Comparison of ENCODE assay signal across 2 cellular contexts in the genomic region with DNA sequence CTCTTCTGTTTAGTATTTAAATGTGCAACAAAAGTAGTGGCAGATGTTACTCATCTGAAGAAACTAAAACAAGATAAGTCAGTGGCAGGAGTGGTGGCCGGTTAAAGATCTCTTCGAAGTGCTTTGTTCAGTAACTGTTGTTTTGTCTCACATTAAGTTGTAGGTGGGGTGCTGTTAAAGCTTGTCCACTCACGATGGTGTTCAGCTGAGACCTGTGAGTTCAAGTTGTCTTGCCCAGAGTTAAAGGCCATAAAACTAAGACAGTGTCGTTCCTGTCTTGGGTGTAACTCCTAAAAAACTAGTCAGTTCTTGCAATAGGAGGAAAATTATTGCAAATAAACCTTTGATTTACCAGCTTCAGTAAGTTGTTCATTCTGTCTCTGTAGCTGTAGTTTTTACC.
TF ChIP-seq lines count a peak whose summit lies in the region.

No MANE protein-coding gene starts in this region.

TF ChIP-seq in GM12878, 131 proteins besides CTCF, POLR2A, EP300 and RAD21:
- TF ChIP-seq IKZF1 (conservative IDR thresholded peaks at IDR 0.05) (no peak), HDAC6 (IDR thresholded peaks at IDR 0.05; ENCODE audit: unreplicated experiment) (no peak), STAT3 (IDR thresholded peaks at IDR 0.05; ENCODE audit: low read depth, low read length) (no peak), MTA2 (IDR thresholded peaks at IDR 0.05; ENCODE audit: low read depth) (no peak), ATF7 (IDR thresholded peaks at IDR 0.05; ENCODE audit: low read depth) (no peak), PML (IDR thresholded peaks at IDR 0.05; ENCODE audit: low read length) (no peak), RFX5 (IDR thresholded peaks at IDR 0.05; ENCODE audit: low read depth, low read length) (no peak)
- TF ChIP-seq, protein P1, sequence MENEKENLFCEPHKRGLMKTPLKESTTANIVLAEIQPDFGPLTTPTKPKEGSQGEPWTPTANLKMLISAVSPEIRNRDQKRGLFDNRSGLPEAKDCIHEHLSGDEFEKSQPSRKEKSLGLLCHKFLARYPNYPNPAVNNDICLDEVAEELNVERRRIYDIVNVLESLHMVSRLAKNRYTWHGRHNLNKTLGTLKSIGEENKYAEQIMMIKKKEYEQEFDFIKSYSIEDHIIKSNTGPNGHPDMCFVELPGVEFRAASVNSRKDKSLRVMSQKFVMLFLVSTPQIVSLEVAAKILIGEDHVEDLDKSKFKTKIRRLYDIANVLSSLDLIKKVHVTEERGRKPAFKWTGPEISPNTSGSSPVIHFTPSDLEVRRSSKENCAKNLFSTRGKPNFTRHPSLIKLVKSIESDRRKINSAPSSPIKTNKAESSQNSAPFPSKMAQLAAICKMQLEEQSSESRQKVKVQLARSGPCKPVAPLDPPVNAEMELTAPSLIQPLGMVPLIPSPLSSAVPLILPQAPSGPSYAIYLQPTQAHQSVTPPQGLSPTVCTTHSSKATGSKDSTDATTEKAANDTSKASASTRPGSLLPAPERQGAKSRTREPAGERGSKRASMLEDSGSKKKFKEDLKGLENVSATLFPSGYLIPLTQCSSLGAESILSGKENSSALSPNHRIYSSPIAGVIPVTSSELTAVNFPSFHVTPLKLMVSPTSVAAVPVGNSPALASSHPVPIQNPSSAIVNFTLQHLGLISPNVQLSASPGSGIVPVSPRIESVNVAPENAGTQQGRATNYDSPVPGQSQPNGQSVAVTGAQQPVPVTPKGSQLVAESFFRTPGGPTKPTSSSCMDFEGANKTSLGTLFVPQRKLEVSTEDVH (IDR thresholded peaks at IDR 0.05; ENCODE audit: low read depth, partially characterized antibody) = no peak
- TF ChIP-seq, protein P2, sequence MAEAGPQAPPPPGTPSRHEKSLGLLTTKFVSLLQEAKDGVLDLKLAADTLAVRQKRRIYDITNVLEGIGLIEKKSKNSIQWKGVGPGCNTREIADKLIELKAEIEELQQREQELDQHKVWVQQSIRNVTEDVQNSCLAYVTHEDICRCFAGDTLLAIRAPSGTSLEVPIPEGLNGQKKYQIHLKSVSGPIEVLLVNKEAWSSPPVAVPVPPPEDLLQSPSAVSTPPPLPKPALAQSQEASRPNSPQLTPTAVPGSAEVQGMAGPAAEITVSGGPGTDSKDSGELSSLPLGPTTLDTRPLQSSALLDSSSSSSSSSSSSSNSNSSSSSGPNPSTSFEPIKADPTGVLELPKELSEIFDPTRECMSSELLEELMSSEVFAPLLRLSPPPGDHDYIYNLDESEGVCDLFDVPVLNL (IDR thresholded peaks at IDR 0.05; ENCODE audit: low read depth, low read length) = no peak
- TF ChIP-seq, protein P3, sequence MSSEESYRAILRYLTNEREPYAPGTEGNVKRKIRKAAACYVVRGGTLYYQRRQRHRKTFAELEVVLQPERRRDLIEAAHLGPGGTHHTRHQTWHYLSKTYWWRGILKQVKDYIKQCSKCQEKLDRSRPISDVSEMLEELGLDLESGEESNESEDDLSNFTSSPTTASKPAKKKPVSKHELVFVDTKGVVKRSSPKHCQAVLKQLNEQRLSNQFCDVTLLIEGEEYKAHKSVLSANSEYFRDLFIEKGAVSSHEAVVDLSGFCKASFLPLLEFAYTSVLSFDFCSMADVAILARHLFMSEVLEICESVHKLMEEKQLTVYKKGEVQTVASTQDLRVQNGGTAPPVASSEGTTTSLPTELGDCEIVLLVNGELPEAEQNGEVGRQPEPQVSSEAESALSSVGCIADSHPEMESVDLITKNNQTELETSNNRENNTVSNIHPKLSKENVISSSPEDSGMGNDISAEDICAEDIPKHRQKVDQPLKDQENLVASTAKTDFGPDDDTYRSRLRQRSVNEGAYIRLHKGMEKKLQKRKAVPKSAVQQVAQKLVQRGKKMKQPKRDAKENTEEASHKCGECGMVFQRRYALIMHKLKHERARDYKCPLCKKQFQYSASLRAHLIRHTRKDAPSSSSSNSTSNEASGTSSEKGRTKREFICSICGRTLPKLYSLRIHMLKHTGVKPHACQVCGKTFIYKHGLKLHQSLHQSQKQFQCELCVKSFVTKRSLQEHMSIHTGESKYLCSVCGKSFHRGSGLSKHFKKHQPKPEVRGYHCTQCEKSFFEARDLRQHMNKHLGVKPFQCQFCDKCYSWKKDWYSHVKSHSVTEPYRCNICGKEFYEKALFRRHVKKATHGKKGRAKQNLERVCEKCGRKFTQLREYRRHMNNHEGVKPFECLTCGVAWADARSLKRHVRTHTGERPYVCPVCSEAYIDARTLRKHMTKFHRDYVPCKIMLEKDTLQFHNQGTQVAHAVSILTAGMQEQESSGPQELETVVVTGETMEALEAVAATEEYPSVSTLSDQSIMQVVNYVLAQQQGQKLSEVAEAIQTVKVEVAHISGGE (CRISPR knock-in tag; IDR thresholded peaks at IDR 0.05) = no peak

TF ChIP-seq in HepG2, 621 proteins besides CTCF, POLR2A, EP300 and RAD21:
- TF ChIP-seq MTF2 (CRISPR knock-in tag; IDR thresholded peaks at IDR 0.05; ENCODE audit: borderline replicate concordance) (no peak), RBFOX2 (IDR thresholded peaks at IDR 0.05; ENCODE audit: low read depth, low read length) (0 out of 2 replicates have a peak, but pooled peaks have one; percentile 10), HNF4A (CRISPR knock-in tag; IDR thresholded peaks at IDR 0.05) (no peak)
